In the genomic region with DNA sequence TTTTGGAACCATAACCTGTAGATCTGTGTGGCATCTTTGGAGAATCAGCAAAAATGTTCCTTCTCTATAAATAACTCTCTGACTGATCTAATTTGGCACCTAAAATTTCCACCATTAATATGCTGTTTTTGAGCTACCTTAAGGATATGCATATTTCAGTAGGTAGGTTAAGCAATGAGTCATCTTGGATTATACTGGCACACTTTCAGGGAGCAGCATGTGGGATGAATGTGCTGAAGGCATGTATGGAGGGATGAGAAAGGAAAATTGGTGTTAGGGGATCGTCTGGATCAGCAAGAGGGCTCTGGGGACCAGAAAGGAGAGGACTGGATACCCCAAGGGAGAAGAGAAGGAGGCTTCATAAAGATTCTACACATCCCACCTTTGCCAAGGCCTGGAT, we compare ENCODE assay signal across 15 cellular contexts. TPM values are rescaled to one million over a fixed set of nuclear protein-coding genes. Genes with fewer than 3 reads are reported as not detected.
DNase-seq lines count a peak whose midpoint lies in the region; FAIRE-seq and TF ChIP-seq lines count a peak whose summit lies in the region.
"Had no signal": no experiment of that assay in that cellular context is flagged by ENCODE, and none has a peak within 500 bp of the region (broad histone marks: within the 10 kb centered on the region; RNA-seq: fewer than 3 reads in every experiment).

No MANE protein-coding gene starts in this region.

- in situ Hi-C loops in G401 (cut with HindIII; ENCODE audit: low sequenced_read_pairs) = no loop called here

- DNase-seq in G401 (ENCODE audit: low spot score) (peak; percentile 3), NCI-H226 (peak; percentile 36), bronchial epithelial cell (ENCODE audit: low read depth) (peak; percentile 75), putamen (ENCODE audit: low spot score) (peak; percentile 63), substantia nigra (lab: John Stamatoyannopoulos, UW) (no peak), NCI-H446 treated with DMSO at 0.1 percent for 48 hours (lab: John Stamatoyannopoulos, UW) (no peak), GM10248 (ENCODE audit: extremely low spot score) (no peak)
- DNase-seq: COR-L47, DMS153, Kasumi-1, NCI-H187, NCI-H69, OCI-M1 had no signal

- no peak overlapping the region for H3K27ac ChIP-seq in substantia nigra (ENCODE audit: low read depth, low read length, poor library complexity, severe bottlenecking)

- POLR2A ChIA-PET in GM10248 (lab: Yijun Ruan, JAX) = no interaction called here

- no peak for TF ChIP-seq CTCF in bronchial epithelial cell (IDR thresholded peaks at IDR 0.05; ENCODE audit: insufficient read depth, low read length, severe bottlenecking)
- TF ChIP-seq CTCF in GM10248 (IDR thresholded peaks at IDR 0.05; ENCODE audit: control extremely low read depth, extremely low read depth, low read depth, missing control alignments) = no peak

- no peak overlapping the region for H3K4me3 ChIP-seq in bronchial epithelial cell (ENCODE audit: low read depth, low read length)

- FAIRE-seq in bronchial epithelial cell (lab: Jason Lieb, UNC) = peak; percentile 13
- FAIRE-seq: HTR-8/SVneo had no signal

- H3K27me3 ChIP-seq in bronchial epithelial cell (ENCODE audit: control insufficient read depth, insufficient read depth, low read length) = no peaks in the 10 kb centered on the region

- H3K36me3 ChIP-seq in bronchial epithelial cell (ENCODE audit: control insufficient read depth, insufficient read depth, low read length) = no peaks in the 10 kb centered on the region

- CTCF ChIA-PET in GM10248 (lab: Yijun Ruan, JAX) = interaction anchor here (1.7 kb wide), 1 partner anchor 9 kb away, joined by 4 read pairs; no protein-coding TSS in a partner anchor

RNA-seq across cellular contexts. Expression of a gene that starts 44.6 kb away (rescaled TPM):
- total RNA-seq in G401 (2014; rRNA removed; shearing (Covaris generic)) = not detected in 2 replicates
- 0.53 and 3.7 TPM in 2 replicates for total RNA-seq in bronchial epithelial cell
- total RNA-seq: H4 had no signal

Comparison
In these comparisons a context has a peak if more than half of its experiments do, and no peak if none do; other contexts are left out.
1. DNase-seq: peak in G401 (single experiment), NCI-H226 (single experiment), bronchial epithelial cell (single experiment) and putamen (single experiment); none in substantia nigra (0 of 49), NCI-H446 treated with DMSO at 0.1 percent for 48 hours (single experiment) and GM10248 (single experiment).